In the genomic region with DNA sequence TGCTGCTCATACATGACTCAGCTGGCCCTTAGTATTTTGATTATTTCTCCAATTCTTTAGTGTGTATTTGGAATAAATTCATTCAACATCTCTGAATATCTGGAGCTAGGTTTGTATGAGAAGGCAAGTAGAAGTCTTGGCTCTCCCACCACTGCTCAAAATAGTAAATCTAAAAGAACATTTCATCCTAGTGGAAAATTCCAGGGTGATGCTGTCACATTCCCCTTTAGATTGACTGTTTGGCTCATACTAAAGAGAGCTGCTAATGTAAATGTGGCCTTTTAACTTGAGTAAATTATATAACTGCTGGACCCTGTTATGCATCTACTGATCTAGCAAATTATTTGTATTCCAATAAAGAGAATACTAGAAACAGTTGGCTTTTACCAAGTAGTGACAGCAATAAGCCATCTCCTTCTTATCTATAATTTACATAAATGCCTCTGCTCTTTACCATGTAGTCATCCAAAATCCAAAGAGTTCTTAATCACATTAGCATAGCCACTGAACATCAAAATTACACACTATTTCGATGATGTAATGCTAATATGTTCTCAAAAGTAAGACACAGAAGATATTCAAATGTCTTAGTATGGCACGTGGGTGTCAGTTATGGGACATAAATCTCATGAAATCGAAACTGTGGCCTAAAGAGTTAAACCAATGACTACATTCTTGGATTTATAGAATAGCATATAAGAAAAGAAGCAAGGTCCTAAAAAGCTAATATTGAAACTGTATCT, we compare ENCODE assay signal across 24 cellular contexts.
DNase-seq lines count a peak whose midpoint lies in the region; ATAC-seq, FAIRE-seq and TF ChIP-seq lines count a peak whose summit lies in the region.
"Had no signal": no experiment of that assay in that cellular context is flagged by ENCODE, and none has a peak within 500 bp of the region (broad histone marks: within the 10 kb centered on the region; RNA-seq: fewer than 3 reads in every experiment).

No MANE protein-coding gene starts in this region.

- no peak overlapping the region for H3K27ac ChIP-seq in testis
- H3K27ac ChIP-seq: BLaER1, neutrophil, stomach, VCaP had no signal

- H3K4me3 ChIP-seq in adipocyte (ENCODE audit: low read length): no peak overlapping the region
- no peak overlapping the region for H3K4me3 ChIP-seq in fibroblast of pulmonary artery (replicated peaks; ENCODE audit: low read depth, low read length)
- H3K4me3 ChIP-seq in retinal pigment epithelial cell (ENCODE audit: low read length): no peak overlapping the region
- no peak overlapping the region for H3K4me3 ChIP-seq in testis
- H3K4me3 ChIP-seq: BLaER1, skin epidermis, stomach had no signal

- no peak for ATAC-seq in HG02870 (IDR thresholded peaks at IDR 0.05; ENCODE audit: unreplicated experiment)

- peak; percentile 60 for FAIRE-seq in H54 (lab: Jason Lieb, UNC)

- H3K9ac ChIP-seq in adipocyte (ENCODE audit: low read length): no peak overlapping the region
- H3K9ac ChIP-seq: BLaER1 had no signal

- no peak for TF ChIP-seq POLR2A in H54 (IDR thresholded peaks at IDR 0.05; ENCODE audit: low read depth, low read length)
- TF ChIP-seq POLR2A in testis (IDR thresholded peaks at IDR 0.05): no peak

- H3K27me3 ChIP-seq in adipocyte (replicated peaks; ENCODE audit: control insufficient read depth, insufficient read depth, low read length) (no peaks in the 10 kb centered on the region), testis (no peaks in the 10 kb centered on the region)
- H3K27me3 ChIP-seq: BLaER1, neutrophil, stomach had no signal

- H3K4me1 ChIP-seq in adipocyte (ENCODE audit: control insufficient read depth, insufficient read depth, low read length) (peaks cover 39% of the 10 kb centered on the region), testis (no peaks in the 10 kb centered on the region)
- H3K4me1 ChIP-seq: stomach had no signal

- intact Hi-C loops in testis (cut with DNase I; ENCODE audit: low total_unique reads): no loop called here

- DNase-seq in H54 (ENCODE audit: insufficient read length, low spot score) (no peak), adipocyte (ENCODE audit: low read depth) (peak; percentile 1), fibroblast of pulmonary artery (ENCODE audit: low read depth) (peak; percentile 13), retinal pigment epithelial cell (ENCODE audit: low read depth) (peak; percentile 11), testis (no peak)
- DNase-seq in stimulated activated CD4-positive, alpha-beta T cell treated with anti-CD3 and anti-CD28 coated beads, Interleukin-2, amount 100 ng/mL, for 24 hours: no peak
- DNase-seq: activated CD4-positive, alpha-beta T cell treated with anti-CD3 and anti-CD28 coated beads for 4 hours; activated effector memory CD4-positive, alpha-beta T cell treated with Interleukin-2 at 50 U/mL for 16 hours; activated T-cell treated with anti-CD3 and anti-CD28 coated beads for 4 hours; GDM1; HCEC 1CT; Karpas-422; NCI-H1436 treated with DMSO at 0.1 percent for 48 hours; NCI-H446; NCI-H774; RPMI8226; stimulated activated CD8-positive, alpha-beta memory T cell treated with anti-CD3 and anti-CD28 coated beads, Interleukin-4, amount 100 ng/mL, for 48 hours; stomach; trophoblast cell had no signal

- WGBS in testis, 2 donors: 67 to 83% methylated on average over 3 of the region's 3 CpGs

- H3K9me3 ChIP-seq in adipocyte (ENCODE audit: control insufficient read depth, low read length) (no peaks in the 10 kb centered on the region), testis (no peaks in the 10 kb centered on the region)
- H3K9me3 ChIP-seq: BLaER1, neutrophil, stomach had no signal

- H3K36me3 ChIP-seq in adipocyte (ENCODE audit: control insufficient read depth, insufficient read depth, low read length, severe bottlenecking) (no peaks in the 10 kb centered on the region), testis (ENCODE audit: low read depth, missing control alignments) (no peaks in the 10 kb centered on the region)
- H3K36me3 ChIP-seq: BLaER1, neutrophil, stomach had no signal

- TF ChIP-seq CTCF in fibroblast of pulmonary artery (IDR thresholded peaks at IDR 0.05; ENCODE audit: low read length, missing control alignments) (no peak), retinal pigment epithelial cell (conservative IDR thresholded peaks at IDR 0.05; ENCODE audit: low read depth, low read length) (no peak), testis (IDR thresholded peaks at IDR 0.05) (no peak)

Comparison
In these comparisons a context has a peak if more than half of its experiments do, and no peak if none do; other contexts are left out.
1. DNase-seq: peak in adipocyte (single experiment), fibroblast of pulmonary artery (single experiment) and retinal pigment epithelial cell (single experiment); none in H54 (single experiment), stimulated activated CD4-positive, alpha-beta T cell treated with anti-CD3 and anti-CD28 coated beads, Interleukin-2, amount 100 ng/mL, for 24 hours (0 of 2) and testis (single experiment).